25 cellular contexts compared by ENCODE assay signal in genomic region chr22:25019427-25020184, GRCh38.
"Had no signal": no experiment of that assay in that cellular context is flagged by ENCODE, and none has a peak within 500 bp of the region (broad histone marks: within the 10 kb centered on the region; RNA-seq: fewer than 3 reads in every experiment).

No MANE protein-coding gene starts in this region.

- H3K4me1 Mint-ChIP-seq: immature natural killer cell, memory B cell had no signal

- H3K27ac ChIP-seq: colonic mucosa, esophagus muscularis mucosa, foreskin keratinocyte, gastroesophageal sphincter, hepatocyte had no signal

- H3K4me3 Mint-ChIP-seq: dendritic cell treated with granulocyte-macrophage colony-stimulating factor and Interleukin-4, amounts not matched to agents 40 ng/mL and 50 ng/mL, for 4 days; effector memory CD8-positive, alpha-beta T cell; endodermal cell; immature natural killer cell; memory B cell; naive thymus-derived CD4-positive, alpha-beta T cell had no signal

- H3K4me3 ChIP-seq: colonic mucosa, esophagus muscularis mucosa, gastroesophageal sphincter, heart left ventricle, hepatocyte, left lung, lower lobe of right lung had no signal

- H3K4me1 ChIP-seq: colonic mucosa, foreskin keratinocyte, gastroesophageal sphincter, left lung had no signal

- H3K36me3 Mint-ChIP-seq: immature natural killer cell; memory B cell; naive thymus-derived CD4-positive, alpha-beta T cell had no signal

- FAIRE-seq: endometrium, frontal cortex, kidney had no signal

- H3K27me3 ChIP-seq: colonic mucosa, esophagus muscularis mucosa, foreskin keratinocyte, gastroesophageal sphincter, heart left ventricle, hepatocyte, left lung had no signal

- H3K9me3 ChIP-seq: colonic mucosa, esophagus muscularis mucosa, gastroesophageal sphincter, heart left ventricle, left lung, lower lobe of right lung had no signal

- H2AFZ ChIP-seq: hepatocyte had no signal

- H3K9me3 Mint-ChIP-seq: dendritic cell treated with granulocyte-macrophage colony-stimulating factor and Interleukin-4, amounts not matched to agents 40 ng/mL and 50 ng/mL, for 4 days; effector memory CD8-positive, alpha-beta T cell; memory B cell had no signal

- H3K27ac Mint-ChIP-seq: dendritic cell treated with granulocyte-macrophage colony-stimulating factor and Interleukin-4, amounts not matched to agents 40 ng/mL and 50 ng/mL, for 4 days; effector memory CD8-positive, alpha-beta T cell; endodermal cell; immature natural killer cell; memory B cell; naive thymus-derived CD4-positive, alpha-beta T cell had no signal

- H3K4me2 ChIP-seq: hepatocyte had no signal

- ATAC-seq: effector memory CD8-positive, alpha-beta T cell; foreskin keratinocyte; gastroesophageal sphincter; heart left ventricle; left cardiac atrium; left lung; left ventricle myocardium superior; lower lobe of right lung; naive thymus-derived CD4-positive, alpha-beta T cell had no signal

- DNase-seq: colonic mucosa; cortex of kidney; effector CD8-positive, alpha-beta T cell; effector memory CD8-positive, alpha-beta T cell; endodermal cell; foreskin keratinocyte; heart left ventricle; hypothalamus; immature natural killer cell; islet precursor cell; kidney; left cardiac atrium; left lung; left ventricle myocardium superior; lower lobe of right lung; mesendoderm; midbrain; naive thymus-derived CD4-positive, alpha-beta T cell had no signal

- H3K36me3 ChIP-seq: colonic mucosa, esophagus muscularis mucosa, gastroesophageal sphincter, heart left ventricle, left lung, lower lobe of right lung had no signal
